ENCODE assay signal across 30 cellular contexts in genomic region chr10:129615921-129616525, GRCh38.
"Had no signal": no experiment of that assay in that cellular context is flagged by ENCODE, and none has a peak within 500 bp of the region (broad histone marks: within the 10 kb centered on the region; RNA-seq: fewer than 3 reads in every experiment).

No MANE protein-coding gene starts in this region.

- H3K27me3 ChIP-seq: brain microvascular endothelial cell, heart right ventricle had no signal

- H3K9me3 Mint-ChIP-seq: central memory CD8-positive, alpha-beta T cell; T-helper 2 cell treated with Interferon-gamma antibody and Interleukin-4, amounts not matched to agents 5 μg/mL and 100 μg/mL, for 36 hours had no signal

- H3K27ac Mint-ChIP-seq: activated B cell treated with CpG ODN at 0.5 μM for 24 hours; activated CD8-positive, alpha-beta T cell treated with anti-CD3 and anti-CD28 coated beads for 36 hours; activated naive CD4-positive, alpha-beta T cell treated with anti-CD3 and anti-CD28 coated beads, Interleukin-2, amount 10 ng/mL, durations not matched to agents 7 days and 5 days; activated naive CD8-positive, alpha-beta T cell treated with anti-CD3 and anti-CD28 coated beads, Interleukin-2, amount 10 ng/mL, durations not matched to agents 7 days and 5 days; T-helper 17 cell; T-helper 2 cell treated with Interferon-gamma antibody and Interleukin-4, amounts not matched to agents 5 μg/mL and 100 μg/mL, for 36 hours had no signal

- H3K36me3 Mint-ChIP-seq: activated naive CD4-positive, alpha-beta T cell treated with anti-CD3 and anti-CD28 coated beads, Interleukin-2, amount 10 ng/mL, durations not matched to agents 7 days and 5 days; activated naive CD8-positive, alpha-beta T cell treated with anti-CD3 and anti-CD28 coated beads, Interleukin-2, amount 10 ng/mL, durations not matched to agents 7 days and 5 days had no signal

- H3K9me3 ChIP-seq: heart right ventricle had no signal

- FAIRE-seq: astrocyte, bronchial epithelial cell, endometrium, endothelial cell of umbilical vein, frontal cortex had no signal

- H3K27ac ChIP-seq: brain microvascular endothelial cell, epithelial cell of prostate, heart right ventricle, WERI-Rb-1 had no signal

- DNase-seq: activated B cell treated with CpG ODN at 0.5 μM for 24 hours; activated CD4-positive, alpha-beta T cell treated with anti-CD3 and anti-CD28 coated beads for 48 hours; activated CD4-positive, alpha-beta T cell treated with anti-CD3 and anti-CD28 coated beads, Interleukin-2, amount 50 U/mL, for 1 hour; activated CD4-positive, alpha-beta T cell treated with anti-CD3 and anti-CD28 coated beads, Interleukin-2, amount 50 U/mL, for 48 hours; activated CD8-positive, alpha-beta memory T cell treated with anti-CD3 and anti-CD28 coated beads for 24 hours; activated CD8-positive, alpha-beta T cell treated with anti-CD3 and anti-CD28 coated beads for 36 hours; activated gamma-delta T cell; activated naive CD4-positive, alpha-beta T cell; activated naive CD4-positive, alpha-beta T cell treated with anti-CD3 and anti-CD28 coated beads, Interleukin-2, amount 10 ng/mL, durations not matched to agents 7 days and 5 days; activated naive CD8-positive, alpha-beta T cell treated with anti-CD3 and anti-CD28 coated beads, Interleukin-2, amount 10 ng/mL, durations not matched to agents 7 days and 5 days; activated T-cell treated with anti-CD3 and anti-CD28 coated beads, Interleukin-2, amount 50 U/mL, for 48 hours; brain microvascular endothelial cell; cortex of kidney; effector CD8-positive, alpha-beta T cell; foreskin fibroblast; heart right ventricle; T-helper 1 cell; T-helper 17 cell; T1000; WERI-Rb-1 had no signal

- H3K27me3 Mint-ChIP-seq: activated B cell treated with CpG ODN at 0.5 μM for 24 hours; activated CD8-positive, alpha-beta T cell treated with anti-CD3 and anti-CD28 coated beads for 36 hours; activated naive CD4-positive, alpha-beta T cell treated with anti-CD3 and anti-CD28 coated beads, Interleukin-2, amount 10 ng/mL, durations not matched to agents 7 days and 5 days; activated naive CD8-positive, alpha-beta T cell treated with anti-CD3 and anti-CD28 coated beads, Interleukin-2, amount 10 ng/mL, durations not matched to agents 7 days and 5 days; central memory CD8-positive, alpha-beta T cell; T-helper 17 cell had no signal

- H3K4me3 Mint-ChIP-seq: activated B cell treated with CpG ODN at 0.5 μM for 24 hours; activated CD8-positive, alpha-beta T cell treated with anti-CD3 and anti-CD28 coated beads for 36 hours; activated naive CD4-positive, alpha-beta T cell treated with anti-CD3 and anti-CD28 coated beads, Interleukin-2, amount 10 ng/mL, durations not matched to agents 7 days and 5 days; activated naive CD8-positive, alpha-beta T cell treated with anti-CD3 and anti-CD28 coated beads, Interleukin-2, amount 10 ng/mL, durations not matched to agents 7 days and 5 days; central memory CD8-positive, alpha-beta T cell; T-helper 17 cell; T-helper 2 cell treated with Interferon-gamma antibody and Interleukin-4, amounts not matched to agents 5 μg/mL and 100 μg/mL, for 36 hours had no signal

- H3K36me3 ChIP-seq: brain microvascular endothelial cell, heart right ventricle, WERI-Rb-1 had no signal

- H3K4me1 Mint-ChIP-seq: activated naive CD4-positive, alpha-beta T cell treated with anti-CD3 and anti-CD28 coated beads, Interleukin-2, amount 10 ng/mL, durations not matched to agents 7 days and 5 days; activated naive CD8-positive, alpha-beta T cell treated with anti-CD3 and anti-CD28 coated beads, Interleukin-2, amount 10 ng/mL, durations not matched to agents 7 days and 5 days; T-helper 17 cell had no signal

- ATAC-seq: activated CD4-positive, CD25-positive, alpha-beta regulatory T cell treated with anti-CD3 and anti-CD28 coated beads, Interleukin-2, amount 50 U/mL, for 24 hours; activated CD8-positive, alpha-beta T cell treated with anti-CD3 and anti-CD28 coated beads for 36 hours; activated naive CD4-positive, alpha-beta T cell treated with anti-CD3 and anti-CD28 coated beads, Interleukin-2, amount 50 U/mL, for 72 hours; heart right ventricle; T-helper 17 cell had no signal

- H3K4me3 ChIP-seq: heart right ventricle had no signal
